8 cellular contexts compared by ENCODE assay signal in the genomic region with DNA sequence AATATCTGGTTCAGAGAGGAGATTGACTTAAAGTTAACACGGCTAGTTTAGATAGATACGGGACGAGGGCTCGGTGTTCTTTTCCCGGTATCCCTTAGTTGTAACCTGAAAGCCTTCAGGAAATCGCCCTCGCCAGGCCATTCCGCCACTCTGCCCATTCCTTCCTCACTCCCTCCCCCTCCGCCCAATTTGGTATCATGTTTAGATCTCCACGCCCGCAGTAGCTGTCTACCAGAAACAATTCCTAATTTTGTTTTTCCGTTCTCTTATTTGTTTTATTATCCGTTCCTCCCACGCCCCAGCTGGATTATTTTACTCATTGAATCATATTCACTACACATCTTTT. TPM values are rescaled to one million over a fixed set of nuclear protein-coding genes. Genes with fewer than 3 reads are reported as not detected.
DNase-seq lines count a peak whose midpoint lies in the region; ATAC-seq and TF ChIP-seq lines count a peak whose summit lies in the region.

No MANE protein-coding gene starts in this region.

- H3K14ac ChIP-seq in neuronal stem cell (ENCODE audit: low read length): no peak overlapping the region

- H3K4ac ChIP-seq in neuronal stem cell (ENCODE audit: low read length): no peak overlapping the region

- WGBS in neuronal stem cell (ENCODE audit: extremely low coverage in 2 of 2, insufficient read length in 2 of 2, insufficient replicate concordance in 1 of 2), 2 donors: no CpG with 5 or more reads among the region's 14 CpGs

- peak overlapping the region; percentile 98 to 100 (median 100) for H3K27ac Mint-ChIP-seq in CD4-positive, CD25-positive, alpha-beta regulatory T cell

- no peak overlapping the region for H3K23ac ChIP-seq in neuronal stem cell (ENCODE audit: low read depth, low read length, poor library complexity)

- peak overlapping the region; percentile 94 for H2AFZ ChIP-seq in neuronal stem cell (ENCODE audit: low read length)

- peaks cover 25 to 61% (median 44%) of the 10 kb centered on the region in 4 donors for H3K4me1 Mint-ChIP-seq in CD4-positive, CD25-positive, alpha-beta regulatory T cell
- H3K4me1 Mint-ChIP-seq in activated T-cell treated with anti-CD3 and anti-CD28 coated beads, Interleukin-2, amount 50 U/mL, for 4 hours (ENCODE audit: low read depth): peaks cover 55% of the 10 kb centered on the region

- H4K8ac ChIP-seq in neuronal stem cell (ENCODE audit: low read depth, low read length): no peak overlapping the region

- no peak for ATAC-seq in CD4-positive, CD25-positive, alpha-beta regulatory T cell (ENCODE audit: low read depth in 2 of 2)
- ATAC-seq in GM19455 (IDR thresholded peaks at IDR 0.05; ENCODE audit: unreplicated experiment): peak; percentile 19
- peak; percentile 3 to 4 for ATAC-seq in activated T-cell treated with anti-CD3 and anti-CD28 coated beads, Interleukin-2, amount 50 U/mL, for 4 hours
- ATAC-seq in HG03097 (IDR thresholded peaks at IDR 0.05; ENCODE audit: low FRiP score, unreplicated experiment): no peak

- H3K79me1 ChIP-seq in neuronal stem cell (ENCODE audit: low read depth, low read length): no peaks in the 10 kb centered on the region

- H3K4me3 Mint-ChIP-seq in CD4-positive, CD25-positive, alpha-beta regulatory T cell: peak overlapping the region; percentile 97 to 99 (median 99)
- H3K4me3 Mint-ChIP-seq in activated T-cell treated with anti-CD3 and anti-CD28 coated beads, Interleukin-2, amount 50 U/mL, for 4 hours: peak overlapping the region; percentile 98

- no peaks in the 10 kb centered on the region for H3K9me3 Mint-ChIP-seq in CD4-positive, CD25-positive, alpha-beta regulatory T cell
- H3K9me3 Mint-ChIP-seq in activated T-cell treated with anti-CD3 and anti-CD28 coated beads, Interleukin-2, amount 50 U/mL, for 4 hours: no peaks in the 10 kb centered on the region

- H3K18ac ChIP-seq in neuronal stem cell (ENCODE audit: low read length): no peak overlapping the region

- no peaks in the 10 kb centered on the region for H3K27me3 Mint-ChIP-seq in CD4-positive, CD25-positive, alpha-beta regulatory T cell
- no peaks in the 10 kb centered on the region for H3K27me3 Mint-ChIP-seq in activated T-cell treated with anti-CD3 and anti-CD28 coated beads, Interleukin-2, amount 50 U/mL, for 4 hours (ENCODE audit: low read depth)

- peaks cover 8% of the 10 kb centered on the region for H3K36me3 ChIP-seq in CD4-positive, CD25-positive, alpha-beta regulatory T cell (ENCODE audit: control insufficient read depth, insufficient read depth, low read length)
- peaks cover 3% of the 10 kb centered on the region; the same call in 1 of the 2 replicates for H3K36me3 ChIP-seq in MG63
- peaks cover 2 to 10% of the 10 kb centered on the region in 2 donors for H3K36me3 ChIP-seq in neuronal stem cell (replicated peaks in 1 of 2; ENCODE audit: control insufficient read depth in 2 of 2, insufficient read depth in 2 of 2, low read length in 2 of 2)

- peaks cover 4% of the 10 kb centered on the region for H3K36me3 Mint-ChIP-seq in CD4-positive, CD25-positive, alpha-beta regulatory T cell
- peaks cover 5% of the 10 kb centered on the region for H3K36me3 Mint-ChIP-seq in activated T-cell treated with anti-CD3 and anti-CD28 coated beads, Interleukin-2, amount 50 U/mL, for 4 hours (ENCODE audit: insufficient read depth)

- H4K91ac ChIP-seq in neuronal stem cell (ENCODE audit: low read depth, low read length, poor library complexity): no peak overlapping the region

- peak overlapping the region; percentile 46 for H2BK5ac ChIP-seq in neuronal stem cell (ENCODE audit: low read length)

- no peak overlapping the region for H2BK120ac ChIP-seq in neuronal stem cell (ENCODE audit: low read depth, low read length)

- DNase-seq in CD4-positive, CD25-positive, alpha-beta regulatory T cell: peak in 1 of 3 donors; percentile 13
- DNase-seq in MG63: peak; percentile 70
- DNase-seq in activated T-cell treated with anti-CD3 and anti-CD28 coated beads, Interleukin-2, amount 50 U/mL, for 4 hours: peak; percentile 9
- DNase-seq in foreskin fibroblast: peak; percentile 48 to 79
- no peak for DNase-seq in neuronal stem cell (ENCODE audit: low spot score)
- DNase-seq in OCI-M2 (lab: John Stamatoyannopoulos, UW; ENCODE audit: unreplicated experiment): no peak

- no peak overlapping the region for H3K9ac ChIP-seq in neuronal stem cell (ENCODE audit: low read depth, low read length, poor library complexity)

- peak overlapping the region; percentile 91 for H3K4me3 ChIP-seq in CD4-positive, CD25-positive, alpha-beta regulatory T cell (ENCODE audit: low read depth, low read length)
- H3K4me3 ChIP-seq in MG63: peak overlapping the region; percentile 96
- H3K4me3 ChIP-seq in foreskin fibroblast (ENCODE audit: low read depth in 1 of 2, low read length in 2 of 2): peak overlapping the region; percentile 85 to 91
- peak overlapping the region; percentile 86 to 92 for H3K4me3 ChIP-seq in neuronal stem cell (ENCODE audit: low read length in 2 of 2)

- H3K27ac ChIP-seq in CD4-positive, CD25-positive, alpha-beta regulatory T cell (ENCODE audit: insufficient read depth, low read length, poor library complexity, severe bottlenecking): peak overlapping the region; percentile 95
- H3K27ac ChIP-seq in neuronal stem cell (replicated peaks; ENCODE audit: low read length): peak overlapping the region; percentile 94

- no peak for TF ChIP-seq CTCF in foreskin fibroblast (IDR thresholded peaks at IDR 0.05; ENCODE audit: low read depth, low read length)

- no peak overlapping the region for H2BK15ac ChIP-seq in neuronal stem cell (ENCODE audit: low read length)

- H3K4me1 ChIP-seq in CD4-positive, CD25-positive, alpha-beta regulatory T cell (ENCODE audit: control insufficient read depth, insufficient read depth, low read length, poor library complexity, severe bottlenecking): peaks cover 50% of the 10 kb centered on the region
- peaks cover 1 to 12% of the 10 kb centered on the region in 2 donors for H3K4me1 ChIP-seq in neuronal stem cell (ENCODE audit: control insufficient read depth in 2 of 2, insufficient read depth in 1 of 2, low read depth in 1 of 2, low read length in 2 of 2)

- no peaks in the 10 kb centered on the region for H3K27me3 ChIP-seq in CD4-positive, CD25-positive, alpha-beta regulatory T cell (ENCODE audit: control insufficient read depth, insufficient read depth, low read length)
- H3K27me3 ChIP-seq in MG63 (no peaks in the 10 kb centered on the region), neuronal stem cell (ENCODE audit: control insufficient read depth in 3 of 3, insufficient read depth in 3 of 3, low read depth in 1 of 3, low read length in 3 of 3) (no peaks in the 10 kb centered on the region)

- no peak overlapping the region for H2AK5ac ChIP-seq in neuronal stem cell (ENCODE audit: low read depth, low read length)

- no peaks in the 10 kb centered on the region for H3K9me3 ChIP-seq in CD4-positive, CD25-positive, alpha-beta regulatory T cell (ENCODE audit: control insufficient read depth in 2 of 2, low read length in 2 of 2)
- H3K9me3 ChIP-seq in MG63 (no peaks in the 10 kb centered on the region), neuronal stem cell (replicated peaks in 1 of 2; ENCODE audit: control insufficient read depth in 2 of 2, insufficient read depth in 1 of 2, low read depth in 1 of 2, low read length in 2 of 2) (no peaks in the 10 kb centered on the region)

- H2BK12ac ChIP-seq in neuronal stem cell (ENCODE audit: low read length): no peak overlapping the region

- peak overlapping the region; percentile 59 for H3K4me2 ChIP-seq in neuronal stem cell (ENCODE audit: insufficient read depth, low read length, poor library complexity, severe bottlenecking)

RNA-seq across cellular contexts. Expression of a gene that starts 0.7 kb away (rescaled TPM):
- total RNA-seq in CD4-positive, CD25-positive, alpha-beta regulatory T cell: 23.1 TPM
- 10 to 100 TPM; 16.1 to 25.3 (median 20.9) TPM for polyA plus RNA-seq in CD4-positive, CD25-positive, alpha-beta regulatory T cell
- total RNA-seq in MG63 (2014; rRNA removed; shearing (Covaris generic); ENCODE audit: low replicate concordance): 8.0 and 12.1 TPM in 2 replicates
- total RNA-seq in activated T-cell treated with anti-CD3 and anti-CD28 coated beads, Interleukin-2, amount 50 U/mL, for 4 hours: 1 to 10 TPM; 6.4 to 8.0 (median 6.9) TPM
- polyA plus RNA-seq in neuronal stem cell (2013, experiment 1 of 2): 8.8 TPM
- polyA plus RNA-seq in neuronal stem cell (2013, experiment 2 of 2): 9.3 TPM

RNA-seq across cellular contexts. Expression of a gene that starts 38.9 kb away (rescaled TPM):
- 17.5 TPM for total RNA-seq in CD4-positive, CD25-positive, alpha-beta regulatory T cell
- 10 to 100 TPM; 24.2 to 38.4 (median 32.7) TPM for polyA plus RNA-seq in CD4-positive, CD25-positive, alpha-beta regulatory T cell
- 45.0 and 71.2 TPM in 2 replicates for total RNA-seq in MG63 (2014; rRNA removed; shearing (Covaris generic); ENCODE audit: low replicate concordance)
- total RNA-seq in activated T-cell treated with anti-CD3 and anti-CD28 coated beads, Interleukin-2, amount 50 U/mL, for 4 hours: 10 to 100 TPM; 68.6 to 83.3 (median 77.7) TPM
- polyA plus RNA-seq in neuronal stem cell (2013, experiment 1 of 2): 14.9 TPM
- polyA plus RNA-seq in neuronal stem cell (2013, experiment 2 of 2): 13.3 TPM

Comparison
In these comparisons a context has a peak if more than half of its experiments do, and no peak if none do; other contexts are left out.
1. ATAC-seq: peak in GM19455 (single experiment) and activated T-cell treated with anti-CD3 and anti-CD28 coated beads, Interleukin-2, amount 50 U/mL, for 4 hours (2 of 2); none in CD4-positive, CD25-positive, alpha-beta regulatory T cell (0 of 2) and HG03097 (single experiment).
2. DNase-seq: peak in MG63 (single experiment), activated T-cell treated with anti-CD3 and anti-CD28 coated beads, Interleukin-2, amount 50 U/mL, for 4 hours (single experiment) and foreskin fibroblast (2 of 2); none in neuronal stem cell (single experiment) and OCI-M2 (single experiment).
3. Peak in every context shown above with its lines, with median percentiles within 50 percentile points of each other: H3K4me3 ChIP-seq.